Comparison of ENCODE assay signal across 23 cellular contexts in the genomic region with DNA sequence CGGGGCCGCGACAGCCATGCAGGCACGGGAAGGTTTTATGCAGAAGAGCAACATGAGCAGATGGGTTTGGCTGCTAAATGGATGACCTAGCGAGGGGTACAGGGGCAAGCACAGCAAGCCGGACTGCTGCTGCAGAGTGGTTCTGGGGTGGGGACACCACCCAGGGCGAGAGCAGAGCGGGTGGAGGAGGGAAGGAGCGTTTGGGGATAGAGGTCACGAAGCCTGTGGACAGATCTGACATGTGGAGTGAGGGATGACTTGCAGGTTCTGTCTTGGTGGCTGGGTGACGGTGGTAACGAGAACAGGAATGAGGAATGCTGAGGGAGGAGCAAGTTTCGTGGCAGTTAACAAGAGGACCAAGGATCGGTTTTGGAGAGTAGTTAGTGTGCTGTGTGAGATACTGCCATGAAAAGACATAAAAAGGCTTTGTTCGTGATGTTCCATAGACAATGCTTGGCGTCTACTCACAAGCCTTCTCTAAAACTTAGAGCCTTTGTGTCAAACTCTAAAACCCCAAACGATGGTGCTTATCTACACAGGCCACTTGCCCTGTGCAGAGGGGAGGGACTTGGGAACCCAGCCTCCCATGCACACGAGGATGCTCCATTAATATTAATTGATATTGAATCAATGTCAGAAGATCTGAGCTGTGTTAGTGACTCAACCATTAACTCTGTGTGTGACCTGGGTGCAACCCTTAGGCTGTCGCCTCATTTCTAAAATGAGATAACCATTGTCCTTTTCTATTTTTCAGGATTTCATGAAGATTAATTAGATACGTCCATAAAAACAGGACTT.
A peak's percentile ranks its signal among the peaks of the same experiment; 100 is the strongest.
DNase-seq lines count a peak whose midpoint lies in the region; ATAC-seq, FAIRE-seq and TF ChIP-seq lines count a peak whose summit lies in the region.
"Had no signal": no experiment of that assay in that cellular context is flagged by ENCODE, and none has a peak within 500 bp of the region (broad histone marks: within the 10 kb centered on the region; RNA-seq: fewer than 3 reads in every experiment).

No MANE protein-coding gene starts in this region.

- H3K4me3 ChIP-seq in HepG2 (replicated peaks in 1 of 3; ENCODE audit: insufficient read depth in 1 of 3, low read depth in 2 of 3, low read length in 3 of 3) (no peak overlapping the region), right lobe of liver (no peak overlapping the region)
- H3K4me3 ChIP-seq: hepatocyte, SK-N-MC had no signal

- CTCF ChIA-PET in HepG2 (lab: Yijun Ruan, JAX; ENCODE audit: low intra/inter-chr PET ratio, low total read pairs): no interaction called here

- POLR2A ChIA-PET in HepG2 (lab: Yijun Ruan, JAX): no interaction called here

- BruUV-seq in HepG2 (replicated peaks; lab: Mats Ljungman, UMichigan): no TSS peak

- ATAC-seq in HepG2: no peak
- ATAC-seq in right lobe of liver: no peak
- no peak for ATAC-seq in GM19351 (IDR thresholded peaks at IDR 0.05; ENCODE audit: unreplicated experiment)
- no peak for ATAC-seq in HG03108 (IDR thresholded peaks at IDR 0.05; ENCODE audit: unreplicated experiment)
- ATAC-seq: left lobe of liver, natural killer cell had no signal

- no peak for DNase-seq in HepG2 (ENCODE audit: low spot score)
- no peak for DNase-seq in right lobe of liver
- DNase-seq in head of caudate nucleus: peak in 36 of 42 donors; percentile 24 to 85 (median 58)
- DNase-seq in pons (ENCODE audit: low spot score): peak; percentile 96
- DNase-seq in GM13977 (ENCODE audit: low spot score): no peak
- DNase-seq in NCI-H1417 (lab: John Stamatoyannopoulos, UW): no peak
- DNase-seq: 8988T; activated CD4-positive, alpha-beta T cell treated with anti-CD3 and anti-CD28 coated beads for 4 hours; activated gamma-delta T cell; activated T-cell treated with anti-CD3 and anti-CD28 coated beads, Interleukin-2, amount 50 U/mL, for 1 hour; CD4-positive, alpha-beta T cell; effector CD4-positive, alpha-beta T cell; GOT3; natural killer cell; NCI-H1694; retina; small intestine had no signal

- H3K27ac ChIP-seq in HepG2 (ENCODE audit: extremely low read length, insufficient read depth, low read length) (no peak overlapping the region), right lobe of liver (no peak overlapping the region)
- H3K27ac ChIP-seq: epithelial cell of prostate, hepatocyte, SK-N-MC had no signal

- TF ChIP-seq CTCF in HepG2 (CRISPR knock-in tag; IDR thresholded peaks at IDR 0.05) (no peak), right lobe of liver (IDR thresholded peaks at IDR 0.05) (no peak), GM13977 (IDR thresholded peaks at IDR 0.05; ENCODE audit: extremely low read depth, insufficient read depth, missing control alignments) (no peak)

- H3K4me1 ChIP-seq in HepG2 (ENCODE audit: insufficient read depth, low read length) (peaks cover 34% of the 10 kb centered on the region), right lobe of liver (no peaks in the 10 kb centered on the region)

- no peaks in the 10 kb centered on the region for H4K20me1 ChIP-seq in HepG2 (ENCODE audit: insufficient read depth, low read length)

- H3K9ac ChIP-seq in HepG2 (ENCODE audit: insufficient read depth, low read depth, low read length): no peak overlapping the region

- no peak for FAIRE-seq in HepG2 (lab: Jason Lieb, UNC)
- FAIRE-seq: small intestine had no signal

- WGBS in HepG2 (ENCODE audit: low lambda C conversion rate): 90% methylated on average over 20 of the region's 20 CpGs
- 87% methylated on average over 14 of the region's 20 CpGs for WGBS in right lobe of liver (ENCODE audit: insufficient coverage, low coverage, low lambda C conversion rate, missing lambda C conversion rate)

- H2AFZ ChIP-seq in HepG2 (ENCODE audit: low read length): no peak overlapping the region
- H2AFZ ChIP-seq: hepatocyte had no signal

- intact Hi-C loops in HepG2 (cut with micrococcal nuclease; ENCODE audit: unreplicated experiment): no loop called here
- intact Hi-C loops in right lobe of liver (cut with DNase I): no loop called here
- intact Hi-C loops in head of caudate nucleus (cut with DNase I): no loop called here

- H3K79me2 ChIP-seq in HepG2 (ENCODE audit: insufficient read depth, low read length): no peaks in the 10 kb centered on the region
- H3K79me2 ChIP-seq: hepatocyte had no signal

- H3K9me3 ChIP-seq in HepG2 (ENCODE audit: low read length) (peaks cover 10% of the 10 kb centered on the region), right lobe of liver (peaks cover 0 to 3% (median 0%) of the 10 kb centered on the region in 4 donors)

- H3K27me3 ChIP-seq in HepG2 (ENCODE audit: control insufficient read depth in 1 of 2, insufficient read depth in 2 of 2, low read length in 2 of 2): no peaks in the 10 kb centered on the region
- no peaks in the 10 kb centered on the region for H3K27me3 ChIP-seq in right lobe of liver
- H3K27me3 ChIP-seq: hepatocyte had no signal

- H3K36me3 ChIP-seq in HepG2 (replicated peaks in 1 of 2; ENCODE audit: control insufficient read depth in 1 of 2, insufficient read depth in 2 of 2, low read length in 2 of 2) (no peaks in the 10 kb centered on the region), right lobe of liver (no peaks in the 10 kb centered on the region)

- in situ Hi-C loops in HepG2 (cut with HindIII; ENCODE audit: extremely low pct_ligation_motif_present, low pct_unique_long_range_greater_than_20kb) (no loop called here), GM13977 (cut with MboI; ENCODE audit: low pct_unique_long_range_greater_than_20kb, low sequenced_read_pairs, unreplicated experiment) (loop anchor here (10.0 kb wide), 1 partner anchor 406 kb away; no protein-coding TSS in a partner anchor)

- no peak for TF ChIP-seq RAD21 in HepG2 (CRISPR knock-in tag; IDR thresholded peaks at IDR 0.05)

- TF ChIP-seq POLR2A in HepG2 (IDR thresholded peaks at IDR 0.05; ENCODE audit: insufficient read depth in 1 of 2, low read depth in 2 of 2, low read length in 2 of 2): no peak
- no peak for TF ChIP-seq POLR2A in right lobe of liver (IDR thresholded peaks at IDR 0.05)

- no peak overlapping the region for H3K4me2 ChIP-seq in HepG2 (ENCODE audit: low read depth, low read length)
- H3K4me2 ChIP-seq: hepatocyte had no signal

- TF ChIP-seq EP300 in HepG2 (IDR thresholded peaks at IDR 0.05; ENCODE audit: low read depth in 2 of 2, low read length in 2 of 2) (no peak), HepG2 (CRISPR knock-in tag; IDR thresholded peaks at IDR 0.05; ENCODE audit: borderline replicate concordance) (no peak)

TF ChIP-seq in HepG2, 621 proteins besides CTCF, POLR2A, EP300 and RAD21:
- TF ChIP-seq NFE2L2 (IDR thresholded peaks at IDR 0.05; ENCODE audit: low read length) (0 out of 2 replicates have a peak, but pooled peaks have one; percentile 44), SRSF4 (IDR thresholded peaks at IDR 0.05; ENCODE audit: low read depth, low read length, poor library complexity, severe bottlenecking) (no peak)

Comparison
In these comparisons a context has a peak if more than half of its experiments do, and no peak if none do; other contexts are left out.
1. DNase-seq: peak in head of caudate nucleus (36 of 42) and pons (single experiment); none in HepG2 (single experiment), right lobe of liver (0 of 3), GM13977 (single experiment) and NCI-H1417 (0 of 3).